In genomic region chr4:38660838-38661237, GRCh38 we compare ENCODE assay signal across 21 cellular contexts. TPM values are rescaled to one million over a fixed set of nuclear protein-coding genes. Genes with fewer than 3 reads are reported as not detected.
DNase-seq lines count a peak whose midpoint lies in the region; ATAC-seq and TF ChIP-seq lines count a peak whose summit lies in the region.
"Had no signal": no experiment of that assay in that cellular context is flagged by ENCODE, and none has a peak within 500 bp of the region (broad histone marks: within the 10 kb centered on the region; RNA-seq: fewer than 3 reads in every experiment).

No MANE protein-coding gene starts in this region.

- H3K9me3 Mint-ChIP-seq in CD4-positive, CD25-positive, alpha-beta regulatory T cell, result peaks cover 0 to 2% (median 0%) of the 10 kb centered on the region in 7 donors
- H3K9me3 Mint-ChIP-seq in CD4-positive, alpha-beta memory T cell, result peaks cover 0 to 3% (median 0%) of the 10 kb centered on the region in 8 donors
- H3K9me3 Mint-ChIP-seq in activated naive CD8-positive, alpha-beta T cell treated with anti-CD3 and anti-CD28 coated beads, Interleukin-2, amount 10 ng/mL, durations not matched to agents 7 days and 5 days, result peaks cover 10% of the 10 kb centered on the region
- H3K9me3 Mint-ChIP-seq in naive thymus-derived CD8-positive, alpha-beta T cell, result no peaks in the 10 kb centered on the region

- H3K9me3 ChIP-seq in CD4-positive, CD25-positive, alpha-beta regulatory T cell (ENCODE audit: control insufficient read depth in 2 of 2, low read length in 2 of 2), result no peaks in the 10 kb centered on the region
- no peaks in the 10 kb centered on the region for H3K9me3 ChIP-seq in CD4-positive, alpha-beta memory T cell (ENCODE audit: control insufficient read depth in 1 of 2, low read length in 2 of 2)
- no peaks in the 10 kb centered on the region for H3K9me3 ChIP-seq in mucosa of descending colon
- no peaks in the 10 kb centered on the region for H3K9me3 ChIP-seq in prostate gland
- H3K9me3 ChIP-seq in OCI-LY7 (ENCODE audit: low read length), result no peaks in the 10 kb centered on the region
- H3K9me3 ChIP-seq: MG63, upper lobe of left lung had no signal

- BruUV-seq in OCI-LY7 (replicated peaks; lab: Mats Ljungman, UMichigan), result no TSS peak

- H3K9me2 ChIP-seq in OCI-LY7 (ENCODE audit: insufficient read depth, low read length), result no peaks in the 10 kb centered on the region

- peaks cover 38% of the 10 kb centered on the region for H3K4me1 ChIP-seq in CD4-positive, CD25-positive, alpha-beta regulatory T cell (ENCODE audit: control insufficient read depth, insufficient read depth, low read length, poor library complexity, severe bottlenecking)
- peaks cover 37% of the 10 kb centered on the region for H3K4me1 ChIP-seq in CD4-positive, alpha-beta memory T cell (ENCODE audit: insufficient read depth, low read length)
- H3K4me1 ChIP-seq in mucosa of descending colon (ENCODE audit: low read depth) (peaks cover 11% of the 10 kb centered on the region), prostate gland (replicated peaks) (no peaks in the 10 kb centered on the region), OCI-LY7 (ENCODE audit: insufficient read depth, low read length, poor library complexity, severe bottlenecking) (peaks cover 5% of the 10 kb centered on the region)
- H3K4me1 ChIP-seq: foreskin keratinocyte had no signal

- CTCF ChIA-PET in CD4-positive, alpha-beta memory T cell (lab: Charles Lee; ENCODE audit: partially characterized antibody), result interaction anchor here (0.8 to 1.0 kb wide), 2 partner anchors 14 to 342 kb away, joined by 3 read pairs; no protein-coding TSS in a partner anchor
- CTCF ChIA-PET in OCI-LY7 (lab: Charles Lee; ENCODE audit: unreplicated experiment), result no interaction called here

- TF ChIP-seq CTCF in mucosa of descending colon (IDR thresholded peaks at IDR 0.05) (no peak), prostate gland (IDR thresholded peaks at IDR 0.05) (no peak), OCI-LY7 (conservative IDR thresholded peaks at IDR 0.05; ENCODE audit: low read length) (no peak)

- peaks cover 8% of the 10 kb centered on the region for H3K36me3 Mint-ChIP-seq in CD4-positive, CD25-positive, alpha-beta regulatory T cell
- H3K36me3 Mint-ChIP-seq in CD4-positive, alpha-beta memory T cell, result peaks cover 7 to 10% of the 10 kb centered on the region in 2 donors
- H3K36me3 Mint-ChIP-seq in activated naive CD8-positive, alpha-beta T cell treated with anti-CD3 and anti-CD28 coated beads, Interleukin-2, amount 10 ng/mL, durations not matched to agents 7 days and 5 days, result peaks cover 10% of the 10 kb centered on the region
- H3K36me3 Mint-ChIP-seq in naive thymus-derived CD8-positive, alpha-beta T cell, result peaks cover 0 to 3% (median 3%) of the 10 kb centered on the region in 3 donors

- intact Hi-C loops in CD4-positive, alpha-beta memory T cell (cut with micrococcal nuclease), result loop anchor here (10.0 kb wide), 2 partner anchors 384 to 1534 kb away; partner anchors contain the start of gene RHOH
- intact Hi-C loops in mucosa of descending colon (cut with DNase I, micrococcal nuclease) (no loop called here), prostate gland (cut with DNase I) (loop anchor here (5.0 kb wide), 1 partner anchor 39 kb away; no protein-coding TSS in a partner anchor), OCI-LY7 (cut with micrococcal nuclease; ENCODE audit: unreplicated experiment) (no loop called here)

- H3K4me2 ChIP-seq in OCI-LY7 (ENCODE audit: low read length), result no peak overlapping the region
- H3K4me2 ChIP-seq: GM23338 had no signal

- no peak overlapping the region for H2AFZ ChIP-seq in OCI-LY7 (ENCODE audit: low read length)
- H2AFZ ChIP-seq: GM23338 had no signal

- no peak for DNase-seq in CD4-positive, CD25-positive, alpha-beta regulatory T cell
- DNase-seq in CD4-positive, alpha-beta memory T cell, result no peak
- no peak for DNase-seq in activated naive CD8-positive, alpha-beta T cell treated with anti-CD3 and anti-CD28 coated beads, Interleukin-2, amount 10 ng/mL, durations not matched to agents 7 days and 5 days
- no peak for DNase-seq in naive thymus-derived CD8-positive, alpha-beta T cell
- DNase-seq in mucosa of descending colon (no peak), prostate gland (ENCODE audit: low spot score) (no peak), OCI-LY7 (ENCODE audit: low spot score) (no peak)
- DNase-seq: activated CD8-positive, alpha-beta memory T cell treated with anti-CD3 and anti-CD28 coated beads for 24 hours; activated T-cell treated with anti-CD3 and anti-CD28 coated beads, Interleukin-2, amount 50 U/mL, for 48 hours; brain microvascular endothelial cell; effector CD4-positive, alpha-beta T cell; foreskin keratinocyte; left cardiac atrium; MG63; NCI-H1417; NCI-H446; upper lobe of left lung had no signal

- no peak overlapping the region for H3K4me3 ChIP-seq in CD4-positive, CD25-positive, alpha-beta regulatory T cell (ENCODE audit: low read depth, low read length)
- no peak overlapping the region for H3K4me3 ChIP-seq in CD4-positive, alpha-beta memory T cell (ENCODE audit: low read length in 2 of 2)
- H3K4me3 ChIP-seq in mucosa of descending colon (no peak overlapping the region), prostate gland (no peak overlapping the region), OCI-LY7 (ENCODE audit: low read depth, low read length, poor library complexity, severe bottlenecking) (no peak overlapping the region)
- H3K4me3 ChIP-seq: GM23338, MG63, upper lobe of left lung had no signal

- ATAC-seq in CD4-positive, CD25-positive, alpha-beta regulatory T cell (ENCODE audit: low read depth in 2 of 2), result no peak
- ATAC-seq in activated naive CD8-positive, alpha-beta T cell treated with anti-CD3 and anti-CD28 coated beads, Interleukin-2, amount 10 ng/mL, durations not matched to agents 7 days and 5 days (ENCODE audit: low read depth), result no peak
- no peak for ATAC-seq in naive thymus-derived CD8-positive, alpha-beta T cell
- ATAC-seq in mucosa of descending colon, result no peak
- ATAC-seq in GM18873 (IDR thresholded peaks at IDR 0.05; ENCODE audit: low FRiP score, unreplicated experiment), result no peak
- ATAC-seq: foreskin keratinocyte, GM23338, left cardiac atrium, sciatic nerve, SK-N-SH treated with all-trans-retinoic acid at 6 μM for 48 hours had no signal

- H3K27ac ChIP-seq in CD4-positive, CD25-positive, alpha-beta regulatory T cell (ENCODE audit: insufficient read depth, low read length, poor library complexity, severe bottlenecking), result peak overlapping the region; percentile 14
- H3K27ac ChIP-seq in CD4-positive, alpha-beta memory T cell (ENCODE audit: low read depth, low read length), result no peak overlapping the region
- H3K27ac ChIP-seq in prostate gland (no peak overlapping the region), OCI-LY7 (ENCODE audit: low read depth, low read length, poor library complexity, severe bottlenecking) (no peak overlapping the region)
- H3K27ac ChIP-seq: brain microvascular endothelial cell, foreskin keratinocyte, upper lobe of left lung had no signal

- H3K27me3 ChIP-seq in CD4-positive, CD25-positive, alpha-beta regulatory T cell (ENCODE audit: control insufficient read depth, insufficient read depth, low read length), result no peaks in the 10 kb centered on the region
- H3K27me3 ChIP-seq in CD4-positive, alpha-beta memory T cell (ENCODE audit: insufficient read depth, low read length), result no peaks in the 10 kb centered on the region
- H3K27me3 ChIP-seq in prostate gland (replicated peaks; ENCODE audit: insufficient read depth), result no peaks in the 10 kb centered on the region
- H3K27me3 ChIP-seq: brain microvascular endothelial cell, foreskin keratinocyte, MG63, upper lobe of left lung had no signal

- no peaks in the 10 kb centered on the region for H4K20me1 ChIP-seq in OCI-LY7 (ENCODE audit: insufficient read depth, low read length)

- peaks cover 25% of the 10 kb centered on the region for H3K27me3 Mint-ChIP-seq in CD4-positive, CD25-positive, alpha-beta regulatory T cell
- no peaks in the 10 kb centered on the region for H3K27me3 Mint-ChIP-seq in CD4-positive, alpha-beta memory T cell
- no peaks in the 10 kb centered on the region for H3K27me3 Mint-ChIP-seq in activated naive CD8-positive, alpha-beta T cell treated with anti-CD3 and anti-CD28 coated beads, Interleukin-2, amount 10 ng/mL, durations not matched to agents 7 days and 5 days
- no peaks in the 10 kb centered on the region for H3K27me3 Mint-ChIP-seq in naive thymus-derived CD8-positive, alpha-beta T cell

- peak overlapping the region; percentile 85 to 89 (median 88) for H3K4me3 Mint-ChIP-seq in CD4-positive, CD25-positive, alpha-beta regulatory T cell
- peak overlapping the region in 7 of 8 donors; percentile 24 to 83 (median 57) for H3K4me3 Mint-ChIP-seq in CD4-positive, alpha-beta memory T cell
- H3K4me3 Mint-ChIP-seq in activated naive CD8-positive, alpha-beta T cell treated with anti-CD3 and anti-CD28 coated beads, Interleukin-2, amount 10 ng/mL, durations not matched to agents 7 days and 5 days, result peak overlapping the region; percentile 17
- peak overlapping the region; percentile 29 to 92 (median 84) for H3K4me3 Mint-ChIP-seq in naive thymus-derived CD8-positive, alpha-beta T cell
- H3K4me3 Mint-ChIP-seq: GM23338 had no signal

- WGBS in prostate gland, result 94% methylated on average over 4 of the region's 4 CpGs

- peak overlapping the region; percentile 85 to 98 (median 93) for H3K27ac Mint-ChIP-seq in CD4-positive, CD25-positive, alpha-beta regulatory T cell
- H3K27ac Mint-ChIP-seq in CD4-positive, alpha-beta memory T cell, result peak overlapping the region; percentile 3 to 91 (median 61)
- H3K27ac Mint-ChIP-seq in activated naive CD8-positive, alpha-beta T cell treated with anti-CD3 and anti-CD28 coated beads, Interleukin-2, amount 10 ng/mL, durations not matched to agents 7 days and 5 days, result peak overlapping the region; percentile 2
- peak overlapping the region; percentile 89 to 99 (median 96) for H3K27ac Mint-ChIP-seq in naive thymus-derived CD8-positive, alpha-beta T cell
- H3K27ac Mint-ChIP-seq: GM23338 had no signal

- peaks cover 21 to 65% (median 54%) of the 10 kb centered on the region in 4 donors for H3K4me1 Mint-ChIP-seq in CD4-positive, CD25-positive, alpha-beta regulatory T cell
- H3K4me1 Mint-ChIP-seq in CD4-positive, alpha-beta memory T cell, result peaks cover 36 to 68% (median 49%) of the 10 kb centered on the region in 4 donors
- H3K4me1 Mint-ChIP-seq in activated naive CD8-positive, alpha-beta T cell treated with anti-CD3 and anti-CD28 coated beads, Interleukin-2, amount 10 ng/mL, durations not matched to agents 7 days and 5 days, result peaks cover 32% of the 10 kb centered on the region
- H3K4me1 Mint-ChIP-seq in naive thymus-derived CD8-positive, alpha-beta T cell, result peaks cover 38 to 69% (median 58%) of the 10 kb centered on the region in 4 donors

- H3K79me2 ChIP-seq in OCI-LY7 (ENCODE audit: insufficient read depth, low read depth, low read length), result no peaks in the 10 kb centered on the region

- no peak for TF ChIP-seq POLR2A in prostate gland (IDR thresholded peaks at IDR 0.05)

- POLR2A ChIA-PET in CD4-positive, alpha-beta memory T cell (lab: Charles Lee; ENCODE audit: partially characterized antibody), result interaction anchor here (1.3 kb wide), 1 partner anchor 342 kb away, joined by 4 read pairs; no protein-coding TSS in a partner anchor
- POLR2A ChIA-PET in activated naive CD8-positive, alpha-beta T cell treated with anti-CD3 and anti-CD28 coated beads, Interleukin-2, amount 10 ng/mL, durations not matched to agents 7 days and 5 days (lab: Charles Lee), result no interaction called here
- POLR2A ChIA-PET in naive thymus-derived CD8-positive, alpha-beta T cell (lab: Charles Lee), result interaction anchor here (0.8 to 8.1 kb wide), 4 partner anchors 6 to 334 kb away, joined by 3 to 181 read pairs (median 10); partner anchors contain the start of gene KLF3
- POLR2A ChIA-PET in OCI-LY7 (lab: Charles Lee), result no interaction called here

- no peaks in the 10 kb centered on the region for H3K36me3 ChIP-seq in CD4-positive, CD25-positive, alpha-beta regulatory T cell (ENCODE audit: control insufficient read depth, insufficient read depth, low read length)
- no peaks in the 10 kb centered on the region for H3K36me3 ChIP-seq in CD4-positive, alpha-beta memory T cell (ENCODE audit: insufficient read depth, low read length)
- H3K36me3 ChIP-seq in mucosa of descending colon (ENCODE audit: low read depth), result no peaks in the 10 kb centered on the region
- H3K36me3 ChIP-seq in prostate gland, result no peaks in the 10 kb centered on the region
- no peaks in the 10 kb centered on the region for H3K36me3 ChIP-seq in OCI-LY7 (ENCODE audit: insufficient read depth, low read length)
- H3K36me3 ChIP-seq: brain microvascular endothelial cell, upper lobe of left lung had no signal

RNA-seq across cellular contexts. Expression of gene KLF3, which starts 3.2 kb away (rescaled TPM):
- 126 TPM for total RNA-seq in CD4-positive, CD25-positive, alpha-beta regulatory T cell
- 10 to 100 TPM; 74.9 to 89.6 (median 83.7) TPM for polyA plus RNA-seq in CD4-positive, CD25-positive, alpha-beta regulatory T cell
- total RNA-seq in CD4-positive, alpha-beta memory T cell, result 100 to 1,000 TPM; 119 to 122 TPM
- polyA plus RNA-seq in CD4-positive, alpha-beta memory T cell, result 10 to 100 TPM; 72.4 to 83.3 TPM
- total RNA-seq in activated naive CD8-positive, alpha-beta T cell treated with anti-CD3 and anti-CD28 coated beads, Interleukin-2, amount 10 ng/mL, durations not matched to agents 7 days and 5 days, result 10 to 100 TPM; 37.8 to 44.1 TPM
- total RNA-seq in naive thymus-derived CD8-positive, alpha-beta T cell, result 100 to 1,000 TPM; 124 to 125 TPM
- polyA plus RNA-seq in naive thymus-derived CD8-positive, alpha-beta T cell, result 10 to 100 TPM; 46.2 to 56.6 (median 50.8) TPM
- 100 to 1,000 TPM; 102 to 151 (median 128) TPM for total RNA-seq in mucosa of descending colon
- total RNA-seq in prostate gland, result 10 to 100 TPM; 47.7 to 55.4 TPM
- 0.09 TPM in 1 of 2 replicates, not detected in the other for total RNA-seq in OCI-LY7 (2014; rRNA removed; shearing (Covaris generic))
- 0.23 TPM in 1 of 2 replicates, not detected in the other for total RNA-seq in OCI-LY7 (2022)

Comparison
In these comparisons a context has a peak if more than half of its experiments do, and no peak if none do; other contexts are left out.
1. H3K27ac Mint-ChIP-seq: peak in every context shown above with its lines; median percentile 96 in naive thymus-derived CD8-positive, alpha-beta T cell; 93 in CD4-positive, CD25-positive, alpha-beta regulatory T cell; 61 in CD4-positive, alpha-beta memory T cell; 2 in activated naive CD8-positive, alpha-beta T cell treated with anti-CD3 and anti-CD28 coated beads, Interleukin-2, amount 10 ng/mL, durations not matched to agents 7 days and 5 days.
2. H3K4me3 Mint-ChIP-seq: peak in every context shown above with its lines; median percentile 88 in CD4-positive, CD25-positive, alpha-beta regulatory T cell; 84 in naive thymus-derived CD8-positive, alpha-beta T cell; 57 in CD4-positive, alpha-beta memory T cell; 17 in activated naive CD8-positive, alpha-beta T cell treated with anti-CD3 and anti-CD28 coated beads, Interleukin-2, amount 10 ng/mL, durations not matched to agents 7 days and 5 days.
3. RNA of gene KLF3, which starts 3.2 kb away (total RNA-seq): 102 to 151 TPM in mucosa of descending colon, 126 TPM in CD4-positive, CD25-positive, alpha-beta regulatory T cell (single experiment), 124 to 125 TPM in naive thymus-derived CD8-positive, alpha-beta T cell, 119 to 122 TPM in CD4-positive, alpha-beta memory T cell, 47.7 to 55.4 TPM in prostate gland and 37.8 to 44.1 TPM in activated naive CD8-positive, alpha-beta T cell treated with anti-CD3 and anti-CD28 coated beads, Interleukin-2, amount 10 ng/mL, durations not matched to agents 7 days and 5 days; 0.09 to 0.23 TPM in OCI-LY7; every median in the first group is over 10 times any median in the second.
4. POLR2A ChIA-PET loops: an anchor here in CD4-positive, alpha-beta memory T cell (1.3 kb wide) and naive thymus-derived CD8-positive, alpha-beta T cell (0.8 to 8.1 kb wide); none called in activated naive CD8-positive, alpha-beta T cell treated with anti-CD3 and anti-CD28 coated beads, Interleukin-2, amount 10 ng/mL, durations not matched to agents 7 days and 5 days and OCI-LY7.
5. intact Hi-C loops: an anchor here in CD4-positive, alpha-beta memory T cell (10.0 kb wide) and prostate gland (5.0 kb wide); none called in mucosa of descending colon and OCI-LY7.